In genomic region chr7:1159231-1159630, GRCh38 we compare ENCODE assay signal across 8 cellular contexts. TPM values are rescaled to one million over a fixed set of nuclear protein-coding genes. Genes with fewer than 3 reads are reported as not detected.
DNase-seq lines count a peak whose midpoint lies in the region; ATAC-seq, FAIRE-seq and TF ChIP-seq lines count a peak whose summit lies in the region.
"Not testable (repeated sequence)": the region's sequence is repeated elsewhere in the genome, so short reads cannot be mapped to it uniquely, and the experiment has no call there.

No MANE protein-coding gene starts in this region.

- not testable (repeated sequence) for ATAC-seq in T-helper 17 cell

- intact Hi-C loops in kidney (cut with DNase I): not testable (repeated sequence)

- peak overlapping the region; percentile 88 for H3K27ac Mint-ChIP-seq in T-helper 17 cell
- H3K27ac Mint-ChIP-seq in astrocyte (ENCODE audit: unreplicated experiment); neural progenitor cell: not testable (repeated sequence)

- not testable (repeated sequence) for H3K9me3 Mint-ChIP-seq in astrocyte (ENCODE audit: unreplicated experiment); neural progenitor cell

- peaks cover 37% of the 10 kb centered on the region for H4K20me1 ChIP-seq in astrocyte (ENCODE audit: insufficient read depth, low read length)
- H4K20me1 ChIP-seq in neural progenitor cell (ENCODE audit: low read depth): not testable (repeated sequence)

- not testable (repeated sequence) for H3K27me3 Mint-ChIP-seq in T-helper 17 cell; astrocyte (ENCODE audit: low read depth, unreplicated experiment); neural progenitor cell (ENCODE audit: insufficient read depth, low read depth)

- H3K4me2 ChIP-seq in astrocyte (ENCODE audit: low read length) (peak overlapping the region; percentile 98), neural progenitor cell (peak overlapping the region; percentile 99)

- TF ChIP-seq CTCF in BJ (IDR thresholded peaks at IDR 0.05; ENCODE audit: insufficient read depth, low read depth, low read length); astrocyte (IDR thresholded peaks at IDR 0.05; ENCODE audit: insufficient read depth, low read depth, low read length); kidney (IDR thresholded peaks at IDR 0.05; ENCODE audit: borderline replicate concordance, extremely low read depth, insufficient read depth); neural progenitor cell (IDR thresholded peaks at IDR 0.05): not testable (repeated sequence)

- not testable (repeated sequence) for H3K9me3 ChIP-seq in HUES6 (ENCODE audit: control insufficient read depth, insufficient read depth, low read depth, low read length); T-helper 17 cell (ENCODE audit: control insufficient read depth, low read length, poor library complexity, severe bottlenecking); astrocyte (ENCODE audit: insufficient read depth, low read depth, low read length); kidney (ENCODE audit: control insufficient read depth in 1 of 2, low read length in 2 of 2); neural progenitor cell (ENCODE audit: low read depth); stomach smooth muscle (ENCODE audit: control insufficient read depth in 2 of 2, low read length in 2 of 2)

- H3K79me2 ChIP-seq in astrocyte (ENCODE audit: insufficient read depth, low read length): peaks cover 51% of the 10 kb centered on the region
- H3K79me2 ChIP-seq in neural progenitor cell (ENCODE audit: low read depth): peaks cover 25% of the 10 kb centered on the region

- not testable (repeated sequence) for H3K4me1 ChIP-seq in HUES6 (ENCODE audit: control insufficient read depth, insufficient read depth, low read length)
- H3K4me1 ChIP-seq in astrocyte (ENCODE audit: insufficient read depth, low read length) (peaks cover 31% of the 10 kb centered on the region), kidney (ENCODE audit: control insufficient read depth in 1 of 2, insufficient read depth in 1 of 2, low read depth in 1 of 2, low read length in 2 of 2) (peaks cover 9 to 16% of the 10 kb centered on the region in 2 donors), neural progenitor cell (peaks cover 13% of the 10 kb centered on the region), stomach smooth muscle (ENCODE audit: control insufficient read depth, insufficient read depth, low read length) (peaks cover 20% of the 10 kb centered on the region)

- DNase-seq in BJ (ENCODE audit: low read depth); T-helper 17 cell; astrocyte (ENCODE audit: low read depth); epithelial cell of prostate (ENCODE audit: low read depth, low spot score); neural progenitor cell (ENCODE audit: low spot score): not testable (repeated sequence)
- DNase-seq in kidney: peak; percentile 63

- H3K9ac ChIP-seq in HUES6 (ENCODE audit: low read length) (peak overlapping the region; percentile 73), astrocyte (ENCODE audit: low read length) (peak overlapping the region; percentile 99), kidney (ENCODE audit: low read length in 2 of 2) (peak overlapping the region in 1 of 2 donors; percentile 76), neural progenitor cell (peak overlapping the region; percentile 86), stomach smooth muscle (ENCODE audit: low read length in 2 of 2) (peak overlapping the region; percentile 80 to 91)

- not testable (repeated sequence) for H2AFZ ChIP-seq in astrocyte (ENCODE audit: low read depth, low read length); neural progenitor cell (replicated peaks)

- not testable (repeated sequence) for FAIRE-seq in astrocyte (lab: Jason Lieb, UNC); kidney (lab: Jason Lieb, UNC)

- H3K4me1 Mint-ChIP-seq in T-helper 17 cell (peaks cover 14% of the 10 kb centered on the region), astrocyte (ENCODE audit: low read depth, unreplicated experiment) (peaks cover 27% of the 10 kb centered on the region), neural progenitor cell (peaks cover 17% of the 10 kb centered on the region)

- H3F3A ChIP-seq in neural progenitor cell (ENCODE audit: low read depth): not testable (repeated sequence)

- H3K4me3 Mint-ChIP-seq in T-helper 17 cell (peak overlapping the region; percentile 89), astrocyte (ENCODE audit: unreplicated experiment) (peak overlapping the region; percentile 95), neural progenitor cell (peak overlapping the region; percentile 90)

- H3K36me3 ChIP-seq in BJ (ENCODE audit: control insufficient read depth, insufficient read depth, low read length) (peaks cover 10% of the 10 kb centered on the region), HUES6 (ENCODE audit: control insufficient read depth, insufficient read depth, low read length) (peaks cover 43% of the 10 kb centered on the region), astrocyte (ENCODE audit: insufficient read depth, low read length) (peaks cover 14% of the 10 kb centered on the region), kidney (ENCODE audit: control insufficient read depth in 1 of 2, insufficient read depth in 2 of 2, low read length in 2 of 2) (peaks cover 10 to 11% of the 10 kb centered on the region in 2 donors), stomach smooth muscle (ENCODE audit: control insufficient read depth in 2 of 2, insufficient read depth in 2 of 2, low read length in 2 of 2) (peaks cover 15 to 27% of the 10 kb centered on the region in 2 donors)
- H3K36me3 ChIP-seq in neural progenitor cell: not testable (repeated sequence)

- H3K4me3 ChIP-seq in BJ (ENCODE audit: low read depth, low read length) (peak overlapping the region; percentile 55), HUES6 (ENCODE audit: low read depth, low read length) (peak overlapping the region; percentile 96), astrocyte (ENCODE audit: insufficient read depth, low read depth, low read length) (peak overlapping the region; percentile 98), kidney (ENCODE audit: low read length in 2 of 2) (peak overlapping the region; percentile 28 to 68), neural progenitor cell (peak overlapping the region; percentile 81), stomach smooth muscle (ENCODE audit: low read length in 2 of 2) (peak overlapping the region; percentile 86 to 99)

- CTCF ChIA-PET in BJ (lab: Yijun Ruan, JAX): interaction anchor here (0.6 to 1.6 kb wide), 2 partner anchors 17 to 52 kb away, joined by 3 to 6 read pairs; no protein-coding TSS in a partner anchor

- H3K27me3 ChIP-seq in BJ (ENCODE audit: control insufficient read depth, insufficient read depth, low read length); HUES6 (ENCODE audit: control insufficient read depth, insufficient read depth, low read length); astrocyte (ENCODE audit: insufficient read depth, low read length); neural progenitor cell; stomach smooth muscle (ENCODE audit: control insufficient read depth in 1 of 2, insufficient read depth in 2 of 2, low read length in 2 of 2): not testable (repeated sequence)

- H3K36me3 Mint-ChIP-seq in T-helper 17 cell (ENCODE audit: low read depth); neural progenitor cell: not testable (repeated sequence)
- H3K36me3 Mint-ChIP-seq in astrocyte (ENCODE audit: low read depth, unreplicated experiment): peaks cover 14% of the 10 kb centered on the region

- H3K27ac ChIP-seq in HUES6 (ENCODE audit: low read depth, low read length); kidney (ENCODE audit: low read depth in 2 of 2, low read length in 2 of 2); neural progenitor cell: not testable (repeated sequence)
- peak overlapping the region; percentile 38 for H3K27ac ChIP-seq in astrocyte (ENCODE audit: low read depth, low read length)
- peak overlapping the region; percentile 16 for H3K27ac ChIP-seq in epithelial cell of prostate
- H3K27ac ChIP-seq in stomach smooth muscle (ENCODE audit: low read length): peak overlapping the region; percentile 93

- POLR2A ChIA-PET in BJ (lab: Charles Lee): not testable (repeated sequence)

RNA-seq across cellular contexts. Expression of gene ZFAND2A, which starts 0.8 kb away (rescaled TPM):
- polyA plus RNA-seq in BJ (2011; rRNA removed) (43.6 and 46.3 TPM in 2 replicates), kidney (ENCODE audit: insufficient read depth, low read depth, low replicate concordance) (27.6 TPM)
- 11.3 and 20.2 TPM in 2 replicates for polyA minus RNA-seq in BJ (2011; rRNA and poly(A)+ RNA removed)
- total RNA-seq in T-helper 17 cell (10 to 100 TPM; 73.6 to 87.8 TPM), astrocyte (40.1 and 45.5 TPM in 2 replicates), kidney (21.9 TPM), neural progenitor cell (ENCODE audit: low replicate concordance) (9.0 and 13.3 TPM in 2 replicates)

Comparison
In these comparisons a context has a peak if more than half of its experiments do, and no peak if none do; other contexts are left out.
1. H3K4me3 ChIP-seq: peak in every context shown above with its lines; median percentile 98 in astrocyte; 96 in HUES6; 92 in stomach smooth muscle; 81 in neural progenitor cell; 55 in BJ; 48 in kidney.